In the genomic region with DNA sequence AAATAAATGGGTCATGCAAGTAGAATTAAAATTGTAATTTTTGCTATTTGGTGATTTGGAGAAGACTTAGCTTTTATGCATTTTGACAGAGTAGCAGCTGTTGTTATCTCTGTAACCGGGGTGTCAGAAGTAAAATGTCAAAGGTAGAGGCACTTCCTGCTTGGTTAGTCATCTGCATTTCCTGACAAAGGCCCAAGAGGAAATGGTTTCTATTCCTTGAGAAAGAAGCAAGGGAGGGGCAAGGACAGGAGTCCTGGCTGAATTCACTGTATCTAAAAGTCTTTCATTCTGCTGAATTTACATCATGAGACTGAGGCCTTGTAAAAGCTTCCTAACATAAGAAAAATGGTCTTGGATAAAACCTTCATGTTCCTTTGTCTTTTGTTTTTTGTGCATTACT, we compare ENCODE assay signal across 8 cellular contexts.
DNase-seq lines count a peak whose midpoint lies in the region; ATAC-seq and TF ChIP-seq lines count a peak whose summit lies in the region.

No MANE protein-coding gene starts in this region.

- WGBS in mammary epithelial cell (ENCODE audit: low coverage, missing lambda C conversion rate) = 11% methylated on average over 1 of the region's 1 CpG

- no peak overlapping the region for H3K9ac ChIP-seq in mammary epithelial cell (ENCODE audit: insufficient read depth, low read length)

- H3K79me2 ChIP-seq in mammary epithelial cell (ENCODE audit: insufficient read depth, low read length) = no peaks in the 10 kb centered on the region

- H2AFZ ChIP-seq in mammary epithelial cell (ENCODE audit: low read depth, low read length) = peak overlapping the region; percentile 74

- H3K9me3 ChIP-seq in mammary epithelial cell (replicated peaks; ENCODE audit: insufficient read depth, low read length) = no peaks in the 10 kb centered on the region

- peak overlapping the region; percentile 22 for H3K27ac ChIP-seq in mammary epithelial cell (ENCODE audit: insufficient read depth, low read depth, low read length)

- H3K4me2 ChIP-seq in mammary epithelial cell (ENCODE audit: insufficient read depth, low read depth, low read length) = peak overlapping the region; percentile 23

- in situ Hi-C loops in mammary epithelial cell (cut with MboI; ENCODE audit: low sequenced_read_pairs in 2 of 2) = no loop called here

- dilution Hi-C loops in mammary epithelial cell (cut with HindIII; ENCODE audit: low sequenced_read_pairs) = loop anchor here (5.0 kb wide), 1 partner anchor 94 kb away; no protein-coding TSS in a partner anchor

- H3K4me3 ChIP-seq in mammary epithelial cell (replicated peaks in 1 of 3; ENCODE audit: insufficient read depth in 1 of 3, low read depth in 2 of 3, low read length in 3 of 3) = no peak overlapping the region

- TF ChIP-seq CTCF in mammary epithelial cell (conservative IDR thresholded peaks at IDR 0.05 in 1 of 2, IDR thresholded peaks at IDR 0.05 in 1 of 2; ENCODE audit: extremely low read depth in 1 of 2, insufficient read depth in 1 of 2, low read depth in 1 of 2, low read length in 2 of 2) = no peak

- no TSS peak for BruUV-seq in mammary epithelial cell (replicated peaks; lab: Mats Ljungman, UMichigan)

- no peaks in the 10 kb centered on the region for H4K20me1 ChIP-seq in mammary epithelial cell (ENCODE audit: insufficient read depth, low read length)

- H3K36me3 ChIP-seq in mammary epithelial cell (ENCODE audit: insufficient read depth, low read length) = no peaks in the 10 kb centered on the region

- DNase-seq in DMS53 treated with DMSO at 0.1 percent for 48 hours (lab: John Stamatoyannopoulos, UW; ENCODE audit: unreplicated experiment) = peak; percentile 25
- peak; percentile 37 for DNase-seq in mammary epithelial cell
- no peak for DNase-seq in stimulated activated naive CD8-positive, alpha-beta T cell treated with anti-CD3 and anti-CD28 coated beads, Interleukin-15, Interleukin-2, amounts not matched to agents 100 U/mL and 50 U/mL, for 24 hours
- no peak for DNase-seq in NCI-H146 (lab: John Stamatoyannopoulos, UW)
- DNase-seq in sciatic nerve (ENCODE audit: low spot score) = no peak
- no peak for DNase-seq in posterior cingulate gyrus

- peak; percentile 68 for ATAC-seq in GM21381 (IDR thresholded peaks at IDR 0.05; ENCODE audit: unreplicated experiment)
- ATAC-seq in HG03521 (IDR thresholded peaks at IDR 0.05; ENCODE audit: unreplicated experiment) = peak; percentile 48
- peak; percentile 63 for ATAC-seq in stimulated activated naive CD8-positive, alpha-beta T cell treated with anti-CD3 and anti-CD28 coated beads, Interleukin-15, Interleukin-2, amounts not matched to agents 100 U/mL and 50 U/mL, for 24 hours
- no peak for ATAC-seq in sciatic nerve

- H3K4me1 ChIP-seq in mammary epithelial cell (ENCODE audit: insufficient read depth, low read length) = peaks cover 17% of the 10 kb centered on the region

- no peaks in the 10 kb centered on the region for H3K27me3 ChIP-seq in mammary epithelial cell (ENCODE audit: insufficient read depth, low read length)

- CTCF ChIA-PET in mammary epithelial cell (lab: Charles Lee; ENCODE audit: low non-redundant PET) = no interaction called here

- intact Hi-C loops in mammary epithelial cell (cut with micrococcal nuclease) (no loop called here), sciatic nerve (cut with DNase I) (no loop called here), posterior cingulate gyrus (cut with DNase I) (no loop called here)

Comparison
In these comparisons a context has a peak if more than half of its experiments do, and no peak if none do; other contexts are left out.
1. DNase-seq: peak in DMS53 treated with DMSO at 0.1 percent for 48 hours (single experiment) and mammary epithelial cell (single experiment); none in stimulated activated naive CD8-positive, alpha-beta T cell treated with anti-CD3 and anti-CD28 coated beads, Interleukin-15, Interleukin-2, amounts not matched to agents 100 U/mL and 50 U/mL, for 24 hours (single experiment), NCI-H146 (single experiment), sciatic nerve (single experiment) and posterior cingulate gyrus (0 of 10).